In the genomic region with DNA sequence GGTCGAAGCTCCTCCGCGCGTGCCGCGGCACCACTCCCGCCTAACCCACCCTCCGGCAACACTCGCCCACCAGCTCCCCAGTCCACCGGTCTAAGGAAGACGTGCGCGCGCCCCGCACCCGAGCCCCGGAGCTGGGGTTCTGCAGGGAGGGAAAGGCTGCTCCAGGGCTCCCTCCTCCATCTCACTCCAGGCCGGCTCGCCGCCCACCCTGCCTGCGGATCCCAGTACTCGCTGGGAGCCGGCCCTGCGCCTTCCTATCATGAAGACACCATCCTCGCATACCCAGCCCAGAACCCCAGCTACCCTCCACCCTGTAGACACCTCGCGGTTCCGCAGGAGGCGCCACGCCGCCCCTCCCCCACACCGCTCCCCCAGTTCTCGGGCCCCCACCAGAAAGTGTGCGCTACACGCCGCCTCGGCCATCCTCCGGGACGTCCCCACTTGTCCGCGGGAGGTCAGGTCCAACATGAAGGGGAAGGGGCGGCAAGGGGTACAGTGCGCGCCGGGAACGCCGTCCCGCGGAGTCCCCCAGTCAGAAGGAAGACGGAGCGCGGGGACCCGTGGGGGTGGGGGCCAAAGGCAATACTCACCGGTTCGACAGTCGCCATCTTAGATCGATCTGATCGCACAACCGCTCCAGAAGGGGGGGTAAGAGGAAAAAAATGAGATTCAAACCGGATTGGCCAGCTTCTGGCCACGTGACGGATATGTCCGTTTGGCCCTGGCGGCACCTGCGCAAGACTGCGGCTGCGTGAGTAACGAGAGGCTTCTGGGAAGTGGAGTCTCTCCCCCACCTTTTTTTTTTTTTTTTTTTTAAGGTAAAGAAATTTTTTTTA, we compare ENCODE assay signal across 8 cellular contexts. TPM values are rescaled to one million over a fixed set of nuclear protein-coding genes. Genes with fewer than 3 reads are reported as not detected.
A peak's percentile ranks its signal among the peaks of the same experiment; 100 is the strongest.
DNase-seq lines count a peak whose midpoint lies in the region; ATAC-seq and TF ChIP-seq lines count a peak whose summit lies in the region.

A gene with protein sequence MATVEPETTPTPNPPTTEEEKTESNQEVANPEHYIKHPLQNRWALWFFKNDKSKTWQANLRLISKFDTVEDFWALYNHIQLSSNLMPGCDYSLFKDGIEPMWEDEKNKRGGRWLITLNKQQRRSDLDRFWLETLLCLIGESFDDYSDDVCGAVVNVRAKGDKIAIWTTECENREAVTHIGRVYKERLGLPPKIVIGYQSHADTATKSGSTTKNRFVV (minus strand): TSS at position 629 of the 836 bp plus-strand sequence. CDS start 21 bp downstream, at position 608.

- H3K36me3 ChIP-seq in BLaER1 (peaks cover 29% of the 10 kb centered on the region), colonic mucosa (no peaks in the 10 kb centered on the region)

- no peak for TF ChIP-seq CTCF in colonic mucosa (IDR thresholded peaks at IDR 0.05)

- peaks cover 49% of the 10 kb centered on the region for H4K20me1 ChIP-seq in BLaER1

- peak within 1 kb of the TSS; percentile 96 for H3K9ac ChIP-seq in BLaER1
- H3K9ac ChIP-seq in colonic mucosa (ENCODE audit: low read depth in 2 of 2, low read length in 2 of 2) = peak within 1 kb of the TSS; percentile 96 to 98

- H3K4me3 ChIP-seq in BLaER1 = peak within 1 kb of the TSS; percentile 94
- H3K4me3 ChIP-seq in colonic mucosa = peak within 1 kb of the TSS; percentile 89

- H3K4me1 ChIP-seq in BLaER1 (peaks cover 43% of the 10 kb centered on the region), colonic mucosa (peaks cover 4% of the 10 kb centered on the region)

- H3K27me3 ChIP-seq in BLaER1 (no peaks in the 10 kb centered on the region), colonic mucosa (no peaks in the 10 kb centered on the region), layer of hippocampus (ENCODE audit: control insufficient read depth, insufficient read depth, low read length) (no peaks in the 10 kb centered on the region)

- peak; percentile 67 for ATAC-seq in HG03460 (IDR thresholded peaks at IDR 0.05; ENCODE audit: unreplicated experiment)

- peak; percentile 60 for DNase-seq in GM19240 (ENCODE audit: insufficient read length, low spot score)
- peak; percentile 95 to 97 for DNase-seq in NCI-H526 (lab: John Stamatoyannopoulos, UW)
- DNase-seq in activated CD4-positive, alpha-beta T cell treated with anti-CD3 and anti-CD28 coated beads for 48 hours = peak; percentile 97
- peak; percentile 97 for DNase-seq in colonic mucosa
- DNase-seq in stimulated activated CD4-positive, alpha-beta T cell treated with anti-CD3 and anti-CD28 coated beads, Interleukin-1b, Interleukin-23, amount 100 ng/mL, for 4 hours (ENCODE audit: low read depth in 2 of 2) = peak; percentile 86 to 93

- H3K27ac ChIP-seq in BLaER1 (peak within 1 kb of the TSS; percentile 98), colonic mucosa (peak within 1 kb of the TSS; percentile 98), layer of hippocampus (ENCODE audit: low read depth, low read length) (peak within 1 kb of the TSS; percentile 95)

- H3K9me3 ChIP-seq in BLaER1 (peaks cover 25% of the 10 kb centered on the region), colonic mucosa (no peaks in the 10 kb centered on the region)

- H3K4me2 ChIP-seq in BLaER1 = peak within 1 kb of the TSS; percentile 92

- intact Hi-C loops in colonic mucosa (cut with DNase I) = no loop called here

RNA-seq across cellular contexts. Expression of the gene that starts here (rescaled TPM):
- total RNA-seq in colonic mucosa = 100 to 1,000 TPM in 1 of 2 donors, 10 to 100 TPM in 1; 99.4 to 123 TPM

Comparison
In these comparisons a context has a peak if more than half of its experiments do, and no peak if none do; other contexts are left out.
1. Peak in every context shown above with its lines: DNase-seq, ATAC-seq, H3K4me3 ChIP-seq and H3K27ac ChIP-seq.